2 cellular contexts compared by ENCODE assay signal in the genomic region with DNA sequence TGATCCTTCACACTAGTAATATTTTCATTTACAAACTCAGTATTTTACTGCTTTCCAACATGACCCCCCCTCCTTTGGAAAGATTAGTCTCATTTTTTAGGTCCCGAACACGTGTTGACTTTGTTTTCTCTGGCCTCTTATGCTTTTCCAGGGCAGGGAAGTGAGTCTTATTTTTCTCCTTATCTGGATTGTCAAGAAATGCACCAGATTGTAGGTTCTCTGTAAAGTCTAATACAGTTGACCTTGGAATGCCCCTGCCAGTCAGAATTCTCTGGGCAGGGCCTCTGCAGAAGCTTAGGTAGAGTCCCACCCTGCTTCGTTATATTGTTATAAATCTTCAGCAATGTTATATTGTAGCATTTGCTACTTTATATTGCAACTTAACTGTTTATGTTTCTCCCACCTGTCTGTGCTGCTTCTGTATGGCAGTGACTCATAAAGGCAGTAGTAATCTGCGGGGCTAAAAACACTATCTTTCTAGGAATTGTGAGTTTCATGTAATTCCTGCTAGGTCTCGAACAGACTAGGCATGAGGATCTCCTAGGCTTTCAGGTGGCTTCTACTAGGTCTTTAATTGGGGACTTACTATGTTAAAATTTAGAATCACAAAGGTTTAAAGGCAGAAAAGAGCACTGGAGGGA.
TF ChIP-seq lines count a peak whose summit lies in the region.

No MANE protein-coding gene starts in this region.

TF ChIP-seq in IMR-90, 13 proteins besides CTCF, POLR2A, EP300 and RAD21:
- no peak for TF ChIP-seq MAFK (IDR thresholded peaks at IDR 0.05; ENCODE audit: low read depth, low read length)
- no peak for TF ChIP-seq CEBPB (IDR thresholded peaks at IDR 0.05; ENCODE audit: low read depth, low read length)
- TF ChIP-seq USF2 (IDR thresholded peaks at IDR 0.05; ENCODE audit: low read depth, low read length) = no peak
- TF ChIP-seq BHLHE40 (IDR thresholded peaks at IDR 0.05; ENCODE audit: low read depth, low read length) = no peak
TF ChIP-seq in IMR-90: peak in this region for 0.

TF ChIP-seq in K562, 482 proteins besides CTCF, POLR2A, EP300 and RAD21 (continues in another document):
- no peak for TF ChIP-seq SRF (CRISPR knock-in tag; IDR thresholded peaks at IDR 0.05)
- no peak for TF ChIP-seq TAF7 (tag; IDR thresholded peaks at IDR 0.05)
- no peak for TF ChIP-seq ETV5 (CRISPR knock-in tag; IDR thresholded peaks at IDR 0.05; ENCODE audit: low read depth)
- no peak for TF ChIP-seq CAMTA2 (CRISPR knock-in tag; conservative IDR thresholded peaks at IDR 0.05)
- TF ChIP-seq KAT8 (IDR thresholded peaks at IDR 0.05; ENCODE audit: low read depth) = no peak
- TF ChIP-seq PHTF2 (CRISPR knock-in tag; IDR thresholded peaks at IDR 0.05) = no peak
- no peak for TF ChIP-seq SIX5 (IDR thresholded peaks at IDR 0.05; ENCODE audit: borderline replicate concordance in 1 of 2, insufficient read depth in 1 of 2, low read depth in 1 of 2, low read length in 2 of 2)
- no peak for TF ChIP-seq SMAD2 (IDR thresholded peaks at IDR 0.05; ENCODE audit: low read depth, low read length)
- peak; percentile 15; the same call in 1 of the 2 replicates for TF ChIP-seq TEAD4 (IDR thresholded peaks at IDR 0.05; ENCODE audit: low read length)
- TF ChIP-seq TEAD4 (CRISPR knock-in tag; IDR thresholded peaks at IDR 0.05; ENCODE audit: borderline replicate concordance) = no peak
- TF ChIP-seq ZNF3 (CRISPR knock-in tag; IDR thresholded peaks at IDR 0.05) = no peak
- TF ChIP-seq, protein P1, sequence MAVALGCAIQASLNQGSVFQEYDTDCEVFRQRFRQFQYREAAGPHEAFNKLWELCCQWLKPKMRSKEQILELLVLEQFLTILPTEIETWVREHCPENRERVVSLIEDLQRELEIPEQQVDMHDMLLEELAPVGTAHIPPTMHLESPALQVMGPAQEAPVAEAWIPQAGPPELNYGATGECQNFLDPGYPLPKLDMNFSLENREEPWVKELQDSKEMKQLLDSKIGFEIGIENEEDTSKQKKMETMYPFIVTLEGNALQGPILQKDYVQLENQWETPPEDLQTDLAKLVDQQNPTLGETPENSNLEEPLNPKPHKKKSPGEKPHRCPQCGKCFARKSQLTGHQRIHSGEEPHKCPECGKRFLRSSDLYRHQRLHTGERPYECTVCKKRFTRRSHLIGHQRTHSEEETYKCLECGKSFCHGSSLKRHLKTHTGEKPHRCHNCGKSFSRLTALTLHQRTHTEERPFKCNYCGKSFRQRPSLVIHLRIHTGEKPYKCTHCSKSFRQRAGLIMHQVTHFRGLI (CRISPR knock-in tag; IDR thresholded peaks at IDR 0.05) = no peak
- no peak for TF ChIP-seq MECOM (CRISPR knock-in tag; IDR thresholded peaks at IDR 0.05)
- TF ChIP-seq IRF1 (CRISPR knock-in tag; IDR thresholded peaks at IDR 0.05; ENCODE audit: borderline replicate concordance) = no peak
- peak; percentile 72 for TF ChIP-seq DPF2 (IDR thresholded peaks at IDR 0.05)
- no peak for TF ChIP-seq CHD2 (IDR thresholded peaks at IDR 0.05; ENCODE audit: low read depth, low read length)
- no peak for TF ChIP-seq ZBTB26 (CRISPR knock-in tag; IDR thresholded peaks at IDR 0.05)
- peak; percentile 72 for TF ChIP-seq SMARCE1 (IDR thresholded peaks at IDR 0.05)
- peak; percentile 18 to 23; a peak in 2 of 4 replicates for TF ChIP-seq KDM1A (IDR thresholded peaks at IDR 0.05)
- TF ChIP-seq EP400 (IDR thresholded peaks at IDR 0.05) = peak; percentile 37; the same call in 1 of the 2 replicates
- TF ChIP-seq ZBTB7A (IDR thresholded peaks at IDR 0.05; ENCODE audit: borderline replicate concordance, control insufficient read depth, low read depth, low read length) = no peak
- TF ChIP-seq TRIM25 (IDR thresholded peaks at IDR 0.05; ENCODE audit: borderline replicate concordance) = no peak
- no peak for TF ChIP-seq NCOA1 (IDR thresholded peaks at IDR 0.05; ENCODE audit: low read depth)
- TF ChIP-seq TBP (optimal IDR thresholded peaks at IDR 0.05; ENCODE audit: low read depth, low read length) = no peak
- no peak for TF ChIP-seq ZNF444 (CRISPR knock-in tag; IDR thresholded peaks at IDR 0.05)
- TF ChIP-seq, protein P2, sequence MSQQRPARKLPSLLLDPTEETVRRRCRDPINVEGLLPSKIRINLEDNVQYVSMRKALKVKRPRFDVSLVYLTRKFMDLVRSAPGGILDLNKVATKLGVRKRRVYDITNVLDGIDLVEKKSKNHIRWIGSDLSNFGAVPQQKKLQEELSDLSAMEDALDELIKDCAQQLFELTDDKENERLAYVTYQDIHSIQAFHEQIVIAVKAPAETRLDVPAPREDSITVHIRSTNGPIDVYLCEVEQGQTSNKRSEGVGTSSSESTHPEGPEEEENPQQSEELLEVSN (IDR thresholded peaks at IDR 0.05; ENCODE audit: borderline replicate concordance in 1 of 2, extremely low read depth in 1 of 2, insufficient read depth in 1 of 2, insufficient read length in 1 of 2, low read depth in 1 of 2, low read length in 1 of 2, poor library complexity in 1 of 2, severe bottlenecking in 1 of 2) = no peak
- no peak for TF ChIP-seq ZNF57 (CRISPR knock-in tag; IDR thresholded peaks at IDR 0.05)
- no peak for TF ChIP-seq MAFF (IDR thresholded peaks at IDR 0.05; ENCODE audit: low read length)
- no peak for TF ChIP-seq BMI1 (IDR thresholded peaks at IDR 0.05; ENCODE audit: low read length)
- TF ChIP-seq FOXM1 (IDR thresholded peaks at IDR 0.05; ENCODE audit: low read depth) = no peak
- no peak for TF ChIP-seq FOXM1 (CRISPR knock-in tag; IDR thresholded peaks at IDR 0.05; ENCODE audit: low read depth)
- no peak for TF ChIP-seq HMG20A (CRISPR knock-in tag; conservative IDR thresholded peaks at IDR 0.05)
- no peak for TF ChIP-seq HOXB6 (CRISPR knock-in tag; IDR thresholded peaks at IDR 0.05; ENCODE audit: borderline replicate concordance)
- no peak for TF ChIP-seq RBBP5 (IDR thresholded peaks at IDR 0.05; ENCODE audit: borderline replicate concordance, insufficient read depth, low read length, poor library complexity, severe bottlenecking)
- no peak for TF ChIP-seq MAZ (CRISPR knock-in tag; conservative IDR thresholded peaks at IDR 0.05 in 1 of 2, IDR thresholded peaks at IDR 0.05 in 1 of 2)
- no peak for TF ChIP-seq KAT7 (CRISPR knock-in tag; IDR thresholded peaks at IDR 0.05; ENCODE audit: borderline replicate concordance)
- TF ChIP-seq, protein P3, sequence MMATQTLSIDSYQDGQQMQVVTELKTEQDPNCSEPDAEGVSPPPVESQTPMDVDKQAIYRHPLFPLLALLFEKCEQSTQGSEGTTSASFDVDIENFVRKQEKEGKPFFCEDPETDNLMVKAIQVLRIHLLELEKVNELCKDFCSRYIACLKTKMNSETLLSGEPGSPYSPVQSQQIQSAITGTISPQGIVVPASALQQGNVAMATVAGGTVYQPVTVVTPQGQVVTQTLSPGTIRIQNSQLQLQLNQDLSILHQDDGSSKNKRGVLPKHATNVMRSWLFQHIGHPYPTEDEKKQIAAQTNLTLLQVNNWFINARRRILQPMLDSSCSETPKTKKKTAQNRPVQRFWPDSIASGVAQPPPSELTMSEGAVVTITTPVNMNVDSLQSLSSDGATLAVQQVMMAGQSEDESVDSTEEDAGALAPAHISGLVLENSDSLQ (IDR thresholded peaks at IDR 0.05) = peak; percentile 49; the same call in 1 of the 2 replicates
- TF ChIP-seq FOSL1 (tag; conservative IDR thresholded peaks at IDR 0.05) = peak; percentile 78
- TF ChIP-seq PHF8 (IDR thresholded peaks at IDR 0.05; ENCODE audit: borderline replicate concordance, low read length) = no peak
- TF ChIP-seq TBL1XR1 (IDR thresholded peaks at IDR 0.05; ENCODE audit: low read length in 2 of 2) = no peak
- TF ChIP-seq ZFP1 (CRISPR knock-in tag; IDR thresholded peaks at IDR 0.05) = no peak
- no peak for TF ChIP-seq ARHGAP35 (IDR thresholded peaks at IDR 0.05; ENCODE audit: partially characterized antibody)
- TF ChIP-seq TEAD2 (tag; IDR thresholded peaks at IDR 0.05) = no peak
- TF ChIP-seq HNRNPLL (IDR thresholded peaks at IDR 0.05; ENCODE audit: low read depth, low read length, poor library complexity, severe bottlenecking) = no peak
- no peak for TF ChIP-seq ZNF764 (CRISPR knock-in tag; IDR thresholded peaks at IDR 0.05; ENCODE audit: low read depth)
- TF ChIP-seq, protein P4, sequence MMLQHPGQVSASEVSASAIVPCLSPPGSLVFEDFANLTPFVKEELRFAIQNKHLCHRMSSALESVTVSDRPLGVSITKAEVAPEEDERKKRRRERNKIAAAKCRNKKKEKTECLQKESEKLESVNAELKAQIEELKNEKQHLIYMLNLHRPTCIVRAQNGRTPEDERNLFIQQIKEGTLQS (IDR thresholded peaks at IDR 0.05) = peak; percentile 73; the same call in 1 of the 2 replicates
- TF ChIP-seq, protein P4 (CRISPR knock-in tag; conservative IDR thresholded peaks at IDR 0.05) = no peak
- TF ChIP-seq RBM34 (IDR thresholded peaks at IDR 0.05; ENCODE audit: borderline replicate concordance, insufficient read depth, low read length) = no peak
- no peak for TF ChIP-seq SRSF3 (IDR thresholded peaks at IDR 0.05; ENCODE audit: insufficient read depth, low read length)
- TF ChIP-seq PTRF (tag; IDR thresholded peaks at IDR 0.05) = no peak
- TF ChIP-seq MTA3 (IDR thresholded peaks at IDR 0.05; ENCODE audit: borderline replicate concordance) = no peak
- TF ChIP-seq RAD51 (IDR thresholded peaks at IDR 0.05; ENCODE audit: borderline replicate concordance, low read depth) = no peak
- TF ChIP-seq POLR2B (IDR thresholded peaks at IDR 0.05; ENCODE audit: low read depth, partially characterized antibody) = no peak
- no peak for TF ChIP-seq ZNF780A (CRISPR knock-in tag; IDR thresholded peaks at IDR 0.05)
- no peak for TF ChIP-seq HDAC6 (IDR thresholded peaks at IDR 0.05; ENCODE audit: low read depth, low read length)
- no peak for TF ChIP-seq KDM4B (IDR thresholded peaks at IDR 0.05; ENCODE audit: borderline replicate concordance in 2 of 2, low read depth in 1 of 2)
- peak; percentile 23; the same call in 1 of the 2 replicates for TF ChIP-seq SPI1 (IDR thresholded peaks at IDR 0.05; ENCODE audit: borderline replicate concordance, low read depth, low read length)
- no peak for TF ChIP-seq JUN (IDR thresholded peaks at IDR 0.05; ENCODE audit: borderline replicate concordance, low read depth, low read length)
- no peak for TF ChIP-seq JUN (CRISPR knock-in tag; IDR thresholded peaks at IDR 0.05; ENCODE audit: borderline replicate concordance)
- no peak for TF ChIP-seq PHF21A (IDR thresholded peaks at IDR 0.05; ENCODE audit: borderline replicate concordance, low read depth)
- TF ChIP-seq JUND (IDR thresholded peaks at IDR 0.05; ENCODE audit: borderline replicate concordance, low read depth, low read length) = peak; percentile 85
- peak; percentile 79; the same call in 2 of the 3 replicates for TF ChIP-seq JUND (tag; IDR thresholded peaks at IDR 0.05; ENCODE audit: borderline replicate concordance, low read depth, low read length)
- no peak for TF ChIP-seq E2F4 (CRISPR knock-in tag; IDR thresholded peaks at IDR 0.05; ENCODE audit: low read depth)
- peak; percentile 29 to 61; a peak in 1 of 4 replicates for TF ChIP-seq FOXK2 (conservative IDR thresholded peaks at IDR 0.05 in 1 of 2, IDR thresholded peaks at IDR 0.05 in 1 of 2; ENCODE audit: low read depth in 2 of 2)
- TF ChIP-seq YBX1 (IDR thresholded peaks at IDR 0.05) = no peak
- TF ChIP-seq HMBOX1 (IDR thresholded peaks at IDR 0.05) = peak; percentile 42; the same call in 1 of the 2 replicates
- no peak for TF ChIP-seq SRSF1 (IDR thresholded peaks at IDR 0.05; ENCODE audit: low read depth, low read length)
- TF ChIP-seq ARID1B (IDR thresholded peaks at IDR 0.05) = peak; percentile 70
